Comparison of ENCODE assay signal across 8 cellular contexts in the genomic region with DNA sequence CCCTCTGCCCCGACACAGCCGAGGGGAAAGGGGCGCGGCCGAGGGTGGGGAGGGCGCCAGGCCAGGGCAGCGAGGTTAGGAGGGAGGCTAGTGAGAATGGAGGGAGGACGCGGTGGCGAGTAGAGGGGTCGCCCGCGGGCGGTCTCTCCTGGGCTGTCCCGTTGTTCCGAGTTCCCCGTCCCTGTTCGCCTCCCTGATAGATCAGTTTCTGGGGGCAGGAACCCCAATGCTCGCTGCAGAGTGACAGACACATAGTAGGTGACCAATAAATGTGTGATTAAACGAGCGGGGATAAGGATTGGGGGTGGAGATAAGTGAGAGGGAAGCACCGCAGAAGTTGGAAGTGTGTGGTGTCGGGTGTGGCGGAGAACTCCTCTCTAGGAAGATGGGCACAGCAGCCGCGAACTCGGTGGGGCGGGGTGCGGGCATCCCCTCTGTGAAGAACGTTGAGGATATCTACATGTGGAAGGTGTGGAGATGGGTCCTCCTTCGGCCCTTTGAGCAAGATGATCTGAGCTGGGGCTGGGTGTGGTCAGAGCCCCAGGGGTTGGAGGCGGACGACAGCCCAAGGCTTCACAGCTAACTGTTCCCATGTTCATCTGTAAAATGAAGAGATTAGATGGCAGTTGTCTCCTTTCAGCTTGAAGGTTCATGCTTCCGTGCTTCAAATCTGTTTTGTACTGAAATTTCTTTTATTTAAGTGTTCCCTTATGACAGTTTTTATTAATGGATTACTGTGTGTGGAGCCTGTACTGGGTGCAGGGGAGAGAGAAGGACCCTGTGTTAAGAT. TPM values are rescaled to one million over a fixed set of nuclear protein-coding genes. Genes with fewer than 3 reads are reported as not detected.
DNase-seq lines count a peak whose midpoint lies in the region; ATAC-seq and TF ChIP-seq lines count a peak whose summit lies in the region.

No MANE protein-coding gene starts in this region.

- H3K79me2 ChIP-seq in PC-9 (ENCODE audit: low read depth): no peaks in the 10 kb centered on the region

- H3K4me1 Mint-ChIP-seq in effector memory CD8-positive, alpha-beta T cell (ENCODE audit: low read depth in 2 of 2): peaks cover 25 to 33% of the 10 kb centered on the region in 2 donors

- H3K36me3 Mint-ChIP-seq in effector memory CD8-positive, alpha-beta T cell (ENCODE audit: insufficient read depth): peaks cover 8% of the 10 kb centered on the region

- peaks cover 20% of the 10 kb centered on the region for H3K4me1 ChIP-seq in PC-9 (replicated peaks; ENCODE audit: insufficient read depth)
- H3K4me1 ChIP-seq in mucosa of rectum (ENCODE audit: control insufficient read depth in 2 of 2, insufficient read depth in 2 of 2, low read length in 2 of 2): peaks cover 65 to 71% of the 10 kb centered on the region in 2 donors

- peak; percentile 1 for ATAC-seq in GM21529 (IDR thresholded peaks at IDR 0.05; ENCODE audit: unreplicated experiment)
- no peak for ATAC-seq in effector memory CD8-positive, alpha-beta T cell (replicated peaks)
- ATAC-seq in HG02870 (IDR thresholded peaks at IDR 0.05; ENCODE audit: unreplicated experiment): no peak
- ATAC-seq in GM18870 (IDR thresholded peaks at IDR 0.05; ENCODE audit: unreplicated experiment): no peak

- POLR2A ChIA-PET in PC-9 (lab: Charles Lee; ENCODE audit: unreplicated experiment): interaction anchor here (0.5 to 0.7 kb wide), 2 partner anchors 57 to 625 kb away, joined by 3 to 6 read pairs; a partner anchor contains a TSS

- peak overlapping the region; percentile 88 for H2AFZ ChIP-seq in PC-9

- H3K4me3 ChIP-seq in PC-9: peak overlapping the region; percentile 89
- H3K4me3 ChIP-seq in mucosa of rectum (ENCODE audit: low read length in 2 of 2): peak overlapping the region; percentile 81 to 87

- BruUV-seq in PC-9 (replicated peaks; lab: Mats Ljungman, UMichigan): no TSS peak

- H3K9me3 ChIP-seq in PC-9 (ENCODE audit: insufficient read depth, low read depth) (no peaks in the 10 kb centered on the region), mucosa of rectum (ENCODE audit: control insufficient read depth in 2 of 2, low read length in 2 of 2) (no peaks in the 10 kb centered on the region)

- DNase-seq in DMS79 treated with DMSO at 0.1 percent for 48 hours (lab: John Stamatoyannopoulos, UW) (peak; percentile 27), PC-9 (no peak), HK-2 (ENCODE audit: unreplicated experiment) (no peak)
- DNase-seq in effector memory CD8-positive, alpha-beta T cell: no peak

- H3K4me3 Mint-ChIP-seq in effector memory CD8-positive, alpha-beta T cell: peak overlapping the region; percentile 86 to 95

- intact Hi-C loops in PC-9 (cut with micrococcal nuclease; ENCODE audit: unreplicated experiment): loop anchor here (1.0 to 2.0 kb wide), 5 partner anchors 11 to 42 kb away; a partner anchor contains a TSS

- H3K36me3 ChIP-seq in PC-9 (ENCODE audit: low read depth) (no peaks in the 10 kb centered on the region), mucosa of rectum (ENCODE audit: control insufficient read depth in 2 of 2, insufficient read depth in 2 of 2, low read length in 2 of 2) (no peaks in the 10 kb centered on the region)

- no peaks in the 10 kb centered on the region for H3K27me3 Mint-ChIP-seq in effector memory CD8-positive, alpha-beta T cell

- CTCF ChIA-PET in PC-9 (lab: Charles Lee): interaction anchor here (0.6 kb wide), 1 partner anchor 33 kb away, joined by 3 read pairs; no protein-coding TSS in a partner anchor

- H3K9me2 ChIP-seq in PC-9 (ENCODE audit: insufficient read depth): no peaks in the 10 kb centered on the region

- H3F3A ChIP-seq in PC-9 (ENCODE audit: insufficient read depth, low read depth): peaks cover 47% of the 10 kb centered on the region

- H4K20me1 ChIP-seq in PC-9 (ENCODE audit: insufficient read depth): no peaks in the 10 kb centered on the region

- TF ChIP-seq CTCF in PC-9 (conservative IDR thresholded peaks at IDR 0.05): no peak

- peak overlapping the region; percentile 50 to 83 for H3K27ac Mint-ChIP-seq in effector memory CD8-positive, alpha-beta T cell

- H3K27ac ChIP-seq in PC-9 (no peak overlapping the region), mucosa of rectum (ENCODE audit: low read depth in 2 of 2, low read length in 2 of 2) (peak overlapping the region; percentile 86 to 88)

- H3K9ac ChIP-seq in mucosa of rectum (ENCODE audit: low read depth in 1 of 2, low read length in 2 of 2): peak overlapping the region; percentile 78 to 79

- no peaks in the 10 kb centered on the region for H3K9me3 Mint-ChIP-seq in effector memory CD8-positive, alpha-beta T cell

- peak overlapping the region; percentile 88 for H3K4me2 ChIP-seq in PC-9

- H3K27me3 ChIP-seq in PC-9 (ENCODE audit: insufficient read depth, low read depth): no peaks in the 10 kb centered on the region
- no peaks in the 10 kb centered on the region for H3K27me3 ChIP-seq in mucosa of rectum (ENCODE audit: control insufficient read depth in 2 of 2, insufficient read depth in 2 of 2, low read length in 2 of 2)

RNA-seq across cellular contexts. Expression of a gene that starts 0.7 kb away (rescaled TPM):
- 3.1 and 3.4 TPM in 2 replicates for total RNA-seq in PC-9 (2021)

RNA-seq across cellular contexts. Expression of a gene that starts 11.2 kb away (rescaled TPM):
- total RNA-seq in PC-9 (2021): 172 and 174 TPM in 2 replicates

RNA-seq across cellular contexts. Expression of a gene that starts 38.4 kb away (rescaled TPM):
- total RNA-seq in PC-9 (2021): not detected in 2 replicates

RNA-seq across cellular contexts. Expression of a gene that starts 56.4 kb away (rescaled TPM):
- total RNA-seq in PC-9 (2021): 24.1 and 34.5 TPM in 2 replicates

RNA-seq across cellular contexts. Expression of a gene that starts 56.6 kb away (rescaled TPM):
- 34.8 and 42.3 TPM in 2 replicates for total RNA-seq in PC-9 (2021)
